In the genomic region with DNA sequence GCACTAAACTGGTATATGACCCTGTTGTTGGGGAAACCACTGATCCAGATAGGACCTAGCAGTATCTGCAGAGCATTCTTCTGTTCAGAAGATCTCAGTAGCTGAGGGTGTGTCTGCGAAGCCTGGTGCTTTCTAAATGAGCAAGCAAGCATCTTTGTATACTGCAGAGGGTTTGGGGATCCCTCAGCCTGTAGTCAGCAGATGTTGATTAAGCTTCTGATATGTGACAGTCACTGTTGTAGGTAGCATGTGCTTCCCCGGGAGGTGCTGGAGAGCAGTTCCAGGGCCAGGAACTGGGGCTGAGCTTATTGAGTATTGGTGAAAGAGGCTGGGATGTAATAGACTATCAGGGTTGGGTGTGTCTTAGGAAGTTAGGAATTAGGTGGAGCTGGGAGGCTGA, we compare ENCODE assay signal across 11 cellular contexts. TPM values are rescaled to one million over a fixed set of nuclear protein-coding genes. Genes with fewer than 3 reads are reported as not detected.
DNase-seq lines count a peak whose midpoint lies in the region; ATAC-seq, FAIRE-seq and TF ChIP-seq lines count a peak whose summit lies in the region.
"Had no signal": no experiment of that assay in that cellular context is flagged by ENCODE, and none has a peak within 500 bp of the region (broad histone marks: within the 10 kb centered on the region; RNA-seq: fewer than 3 reads in every experiment).

No MANE protein-coding gene starts in this region.

- FAIRE-seq in keratinocyte (lab: Jason Lieb, UNC) = peak; percentile 56
- FAIRE-seq: HTR-8/SVneo had no signal

- POLR2A ChIA-PET in AG04449 (lab: Yijun Ruan, JAX) = interaction anchor here (0.7 to 2.0 kb wide), 3 partner anchors 12 to 63 kb away, joined by 3 to 6 read pairs (median 4); partner anchors contain the start of gene NOSIP
- POLR2A ChIA-PET in activated CD8-positive, alpha-beta T cell treated with anti-CD3 and anti-CD28 coated beads, Interleukin-2, amount 10 ng/mL, durations not matched to agents 7 days and 5 days (lab: Charles Lee) = interaction anchor here (0.8 to 5.4 kb wide), 4 partner anchors 14 to 63 kb away, joined by 3 to 38 read pairs (median 7); partner anchors contain the start of genes BCL2L12, IRF3, NOSIP and PRMT1

- peaks cover 21% of the 10 kb centered on the region for H3K36me3 Mint-ChIP-seq in activated CD8-positive, alpha-beta T cell treated with anti-CD3 and anti-CD28 coated beads, Interleukin-2, amount 10 ng/mL, durations not matched to agents 7 days and 5 days (ENCODE audit: low read depth)
- peaks cover 24 to 40% of the 10 kb centered on the region in 2 donors for H3K36me3 Mint-ChIP-seq in CD14-positive monocyte

- dilution Hi-C loops in keratinocyte (cut with MboI; ENCODE audit: extremely low pct_ligation_motif_present, low sequenced_read_pairs) = no loop called here

- H3K27me3 ChIP-seq in H7 (ENCODE audit: control insufficient read depth, insufficient read depth, low read length) (no peaks in the 10 kb centered on the region), keratinocyte (ENCODE audit: control insufficient read depth, extremely low read depth, insufficient read depth, low read length) (no peaks in the 10 kb centered on the region), left lung (no peaks in the 10 kb centered on the region), suprapubic skin (no peaks in the 10 kb centered on the region)
- H3K27me3 ChIP-seq: sigmoid colon, thyroid gland had no signal

- no peak for DNase-seq in AG04449 (ENCODE audit: low read depth, low spot score)
- peak; percentile 53 for DNase-seq in H7
- no peak for DNase-seq in activated CD8-positive, alpha-beta T cell treated with anti-CD3 and anti-CD28 coated beads, Interleukin-2, amount 10 ng/mL, durations not matched to agents 7 days and 5 days
- DNase-seq in keratinocyte (ENCODE audit: low read depth, low spot score) = no peak
- DNase-seq in CD14-positive monocyte (ENCODE audit: low spot score) = no peak
- no peak for DNase-seq in left lung
- DNase-seq in suprapubic skin (ENCODE audit: low spot score in 2 of 2) = no peak
- DNase-seq: sigmoid colon, thyroid gland had no signal

- peaks cover 67% of the 10 kb centered on the region for H3K79me2 ChIP-seq in keratinocyte (ENCODE audit: control insufficient read depth, insufficient read depth, low read length)

- H3K36me3 ChIP-seq in H7 (replicated peaks; ENCODE audit: control insufficient read depth, insufficient read depth, low read length) = peaks cover 13% of the 10 kb centered on the region
- peaks cover 15 to 18% of the 10 kb centered on the region in 2 experiments for H3K36me3 ChIP-seq in keratinocyte (ENCODE audit: control insufficient read depth in 2 of 2, extremely low read depth in 1 of 2, insufficient read depth in 2 of 2, low read length in 2 of 2)
- peaks cover 0 to 37% of the 10 kb centered on the region in 2 donors for H3K36me3 ChIP-seq in left lung
- peaks cover 30% of the 10 kb centered on the region for H3K36me3 ChIP-seq in suprapubic skin

- H3K9me3 ChIP-seq in keratinocyte (ENCODE audit: control insufficient read depth, low read depth, low read length) (no peaks in the 10 kb centered on the region), left lung (no peaks in the 10 kb centered on the region), suprapubic skin (no peaks in the 10 kb centered on the region)
- H3K9me3 ChIP-seq: sigmoid colon, thyroid gland had no signal

- intact Hi-C loops in CD14-positive monocyte (cut with micrococcal nuclease) = loop anchor here (2.0 to 5.0 kb wide), 4 partner anchors 33 to 146 kb away; partner anchors contain the start of genes PRMT1 (in 2 of the 2), PRR12 (in 1 of the 2) and RPS11 (in 1 of the 2)
- intact Hi-C loops in left lung (cut with DNase I) = no loop called here

- TF ChIP-seq CTCF in AG04449 (IDR thresholded peaks at IDR 0.05; ENCODE audit: insufficient read depth, low read length, missing control alignments) (no peak), keratinocyte (optimal IDR thresholded peaks at IDR 0.05 in 1 of 3, IDR thresholded peaks at IDR 0.05 in 1 of 3, conservative IDR thresholded peaks at IDR 0.05 in 1 of 3; ENCODE audit: extremely low read depth in 1 of 3, insufficient read depth in 2 of 3, low read length in 3 of 3) (no peak), CD14-positive monocyte (IDR thresholded peaks at IDR 0.05) (no peak), left lung (IDR thresholded peaks at IDR 0.05) (no peak), suprapubic skin (IDR thresholded peaks at IDR 0.05) (no peak)

- no peak overlapping the region for H3K9ac ChIP-seq in keratinocyte (ENCODE audit: control insufficient read depth, extremely low read depth, insufficient read depth, low read length)

- CTCF ChIA-PET in AG04449 (lab: Yijun Ruan, JAX) = interaction anchor here (1.3 to 5.1 kb wide), 4 partner anchors 30 to 74 kb away, joined by 3 to 53 read pairs (median 4); no protein-coding TSS in a partner anchor
- CTCF ChIA-PET in activated CD8-positive, alpha-beta T cell treated with anti-CD3 and anti-CD28 coated beads, Interleukin-2, amount 10 ng/mL, durations not matched to agents 7 days and 5 days (lab: Charles Lee) = interaction anchor here (1.1 to 2.7 kb wide), 6 partner anchors 21 to 74 kb away, joined by 3 to 11 read pairs (median 6); partner anchors contain the start of gene PRMT1

- H3K4me1 Mint-ChIP-seq in activated CD8-positive, alpha-beta T cell treated with anti-CD3 and anti-CD28 coated beads, Interleukin-2, amount 10 ng/mL, durations not matched to agents 7 days and 5 days (ENCODE audit: low read depth) = peaks cover 49% of the 10 kb centered on the region
- peaks cover 40% of the 10 kb centered on the region for H3K4me1 Mint-ChIP-seq in CD14-positive monocyte

- ATAC-seq in activated CD8-positive, alpha-beta T cell treated with anti-CD3 and anti-CD28 coated beads, Interleukin-2, amount 10 ng/mL, durations not matched to agents 7 days and 5 days = no peak
- ATAC-seq in left lung (no peak), HG02678 (IDR thresholded peaks at IDR 0.05; ENCODE audit: unreplicated experiment) (no peak)

- peaks cover 2% of the 10 kb centered on the region for H4K20me1 ChIP-seq in keratinocyte (ENCODE audit: control insufficient read depth, extremely low read depth, insufficient read depth, low read length)

- no peak overlapping the region for H3K27ac Mint-ChIP-seq in activated CD8-positive, alpha-beta T cell treated with anti-CD3 and anti-CD28 coated beads, Interleukin-2, amount 10 ng/mL, durations not matched to agents 7 days and 5 days
- H3K27ac Mint-ChIP-seq in CD14-positive monocyte = peak overlapping the region in 2 of 7 donors; percentile 7 to 53

- no peak for TF ChIP-seq EP300 in suprapubic skin (IDR thresholded peaks at IDR 0.05)

- H3K4me3 Mint-ChIP-seq in activated CD8-positive, alpha-beta T cell treated with anti-CD3 and anti-CD28 coated beads, Interleukin-2, amount 10 ng/mL, durations not matched to agents 7 days and 5 days = peak overlapping the region; percentile 90
- H3K4me3 Mint-ChIP-seq in CD14-positive monocyte = no peak overlapping the region

- H3K4me1 ChIP-seq in keratinocyte (ENCODE audit: control insufficient read depth, extremely low read depth, insufficient read depth, low read length) (peaks cover 20% of the 10 kb centered on the region), left lung (peaks cover 22 to 43% of the 10 kb centered on the region in 2 donors), suprapubic skin (peaks cover 51% of the 10 kb centered on the region)

- H3K9me1 ChIP-seq in keratinocyte (ENCODE audit: control insufficient read depth, extremely low read depth, insufficient read depth, low read length) = no peaks in the 10 kb centered on the region

- H3K4me3 ChIP-seq in AG04449 (ENCODE audit: low read depth, low read length) = peak overlapping the region; percentile 99
- no peak overlapping the region for H3K4me3 ChIP-seq in H7 (ENCODE audit: insufficient read depth, low read depth, low read length)
- H3K4me3 ChIP-seq in keratinocyte (ENCODE audit: control insufficient read depth in 2 of 3, extremely low read depth in 1 of 3, insufficient read depth in 2 of 3, low read depth in 1 of 3, low read length in 3 of 3) = peak overlapping the region in 1 of 3 experiments; percentile 33
- H3K4me3 ChIP-seq in left lung = no peak overlapping the region
- H3K4me3 ChIP-seq in suprapubic skin = no peak overlapping the region

- TF ChIP-seq POLR2A in suprapubic skin (IDR thresholded peaks at IDR 0.05) = no peak

- peak overlapping the region; percentile 100 for H3K4me2 ChIP-seq in keratinocyte (ENCODE audit: control insufficient read depth, extremely low read depth, insufficient read depth, low read depth, low read length)

- H3K27ac ChIP-seq in keratinocyte (ENCODE audit: control insufficient read depth, insufficient read depth, low read length) (peak overlapping the region; percentile 19), left lung (no peak overlapping the region), suprapubic skin (no peak overlapping the region)

- no peaks in the 10 kb centered on the region for H3K9me3 Mint-ChIP-seq in activated CD8-positive, alpha-beta T cell treated with anti-CD3 and anti-CD28 coated beads, Interleukin-2, amount 10 ng/mL, durations not matched to agents 7 days and 5 days (ENCODE audit: insufficient read depth)
- peaks cover 0 to 2% (median 0%) of the 10 kb centered on the region in 7 donors for H3K9me3 Mint-ChIP-seq in CD14-positive monocyte

- H2AFZ ChIP-seq in keratinocyte (ENCODE audit: control insufficient read depth, low read length) = no peak overlapping the region

- 68% methylated on average over 2 of the region's 2 CpGs for WGBS in suprapubic skin

- H3K27me3 Mint-ChIP-seq in activated CD8-positive, alpha-beta T cell treated with anti-CD3 and anti-CD28 coated beads, Interleukin-2, amount 10 ng/mL, durations not matched to agents 7 days and 5 days (ENCODE audit: low read depth) = peaks cover 1% of the 10 kb centered on the region
- peaks cover 0 to 10% (median 9%) of the 10 kb centered on the region in 3 donors for H3K27me3 Mint-ChIP-seq in CD14-positive monocyte (ENCODE audit: low read depth in 3 of 3)

RNA-seq across cellular contexts. Expression of gene SCAF1, which starts 1.5 kb away (rescaled TPM):
- total RNA-seq in H7 (2014; rRNA removed; shearing (Covaris generic)) = 32.9 and 37.0 TPM in 2 replicates
- total RNA-seq in activated CD8-positive, alpha-beta T cell treated with anti-CD3 and anti-CD28 coated beads, Interleukin-2, amount 10 ng/mL, durations not matched to agents 7 days and 5 days = 10 to 100 TPM; 61.0 to 64.1 TPM
- polyA plus RNA-seq in keratinocyte (3.4 to 20.9 TPM (median 5.8 TPM) in 3 replicates), CD14-positive monocyte (under 1 TPM; 0.39 to 0.68 TPM)
- 8.1 TPM for polyA plus RNA-seq in keratinocyte (2011; ENCODE audit: low read depth)
- 4.5 and 13.0 TPM in 2 replicates for polyA plus RNA-seq in keratinocyte (2011; cell fraction: cytosol; rRNA removed)
- 17.6 and 26.5 TPM in 2 replicates for polyA plus RNA-seq in keratinocyte (2011; cell fraction: nucleus; rRNA removed)
- polyA plus RNA-seq in keratinocyte (2012; ENCODE audit: low replicate concordance) = 25.0 and 48.7 TPM in 2 replicates
- polyA minus RNA-seq in keratinocyte = 4.9 to 27.9 TPM (median 6.3 TPM) in 3 replicates
- polyA minus RNA-seq in keratinocyte (2011; cell fraction: cytosol; rRNA and poly(A)+ RNA removed) = 19.8 TPM
- polyA minus RNA-seq in keratinocyte (2011; cell fraction: nucleus; rRNA and poly(A)+ RNA removed) = 11.6 and 17.6 TPM in 2 replicates
- total RNA-seq in left lung (10 to 100 TPM; 61.5 to 63.8 TPM), suprapubic skin (10 to 100 TPM; 22.1 to 36.9 (median 28.5) TPM)

RNA-seq across cellular contexts. Expression of gene RRAS, which starts 3.5 kb away (rescaled TPM):
- 13.3 and 20.1 TPM in 2 replicates for total RNA-seq in H7 (2014; rRNA removed; shearing (Covaris generic))
- total RNA-seq in activated CD8-positive, alpha-beta T cell treated with anti-CD3 and anti-CD28 coated beads, Interleukin-2, amount 10 ng/mL, durations not matched to agents 7 days and 5 days = 1 to 10 TPM; 8.1 to 8.4 TPM
- polyA plus RNA-seq in keratinocyte (98.1 to 184 TPM (median 154 TPM) in 3 replicates), CD14-positive monocyte (10 to 100 TPM; 80.0 to 91.7 TPM)
- 25.4 TPM for polyA plus RNA-seq in keratinocyte (2011; ENCODE audit: low read depth)
- 133 and 285 TPM in 2 replicates for polyA plus RNA-seq in keratinocyte (2011; cell fraction: cytosol; rRNA removed)
- polyA plus RNA-seq in keratinocyte (2011; cell fraction: nucleus; rRNA removed) = 68.6 and 95.3 TPM in 2 replicates
- 135 and 186 TPM in 2 replicates for polyA plus RNA-seq in keratinocyte (2012; ENCODE audit: low replicate concordance)
- polyA minus RNA-seq in keratinocyte = 51.3 to 172 TPM (median 95.8 TPM) in 3 replicates
- polyA minus RNA-seq in keratinocyte (2011; cell fraction: cytosol; rRNA and poly(A)+ RNA removed) = 143 TPM
- 29.2 and 30.2 TPM in 2 replicates for polyA minus RNA-seq in keratinocyte (2011; cell fraction: nucleus; rRNA and poly(A)+ RNA removed)
- total RNA-seq in left lung (100 to 1,000 TPM in 1 of 2 donors, 10 to 100 TPM in 1; 76.0 to 131 TPM), suprapubic skin (10 to 100 TPM; 12.9 to 28.8 (median 18.6) TPM)

RNA-seq across cellular contexts. Expression of gene IRF3, which starts 22.2 kb away (rescaled TPM):
- total RNA-seq in H7 (2014; rRNA removed; shearing (Covaris generic)) = 107 and 108 TPM in 2 replicates
- 100 to 1,000 TPM; 133 to 137 TPM for total RNA-seq in activated CD8-positive, alpha-beta T cell treated with anti-CD3 and anti-CD28 coated beads, Interleukin-2, amount 10 ng/mL, durations not matched to agents 7 days and 5 days
- polyA plus RNA-seq in keratinocyte (50.4 to 67.5 TPM (median 57.7 TPM) in 3 replicates), CD14-positive monocyte (10 to 100 TPM; 29.8 to 41.1 TPM)
- 24.7 TPM for polyA plus RNA-seq in keratinocyte (2011; ENCODE audit: low read depth)
- polyA plus RNA-seq in keratinocyte (2011; cell fraction: cytosol; rRNA removed) = 35.2 and 52.0 TPM in 2 replicates
- polyA plus RNA-seq in keratinocyte (2011; cell fraction: nucleus; rRNA removed) = 138 and 175 TPM in 2 replicates
- polyA plus RNA-seq in keratinocyte (2012; ENCODE audit: low replicate concordance) = 69.0 and 102 TPM in 2 replicates
- polyA minus RNA-seq in keratinocyte = 35.3 to 109 TPM (median 44.3 TPM) in 3 replicates
- 76.5 TPM for polyA minus RNA-seq in keratinocyte (2011; cell fraction: cytosol; rRNA and poly(A)+ RNA removed)
- 36.6 and 42.7 TPM in 2 replicates for polyA minus RNA-seq in keratinocyte (2011; cell fraction: nucleus; rRNA and poly(A)+ RNA removed)
- total RNA-seq in left lung (10 to 100 TPM; 81.2 to 93.6 TPM), suprapubic skin (100 to 1,000 TPM in 1 of 4 donors, 10 to 100 TPM in 3; 61.3 to 164 (median 81.0) TPM)

RNA-seq across cellular contexts. Expression of gene BCL2L12, which starts 22.3 kb away (rescaled TPM):
- total RNA-seq in H7 (2014; rRNA removed; shearing (Covaris generic)) = 34.3 and 42.5 TPM in 2 replicates
- 10 to 100 TPM; 84.7 to 87.7 TPM for total RNA-seq in activated CD8-positive, alpha-beta T cell treated with anti-CD3 and anti-CD28 coated beads, Interleukin-2, amount 10 ng/mL, durations not matched to agents 7 days and 5 days
- polyA plus RNA-seq in keratinocyte = 11.8 to 14.8 TPM (median 14.0 TPM) in 3 replicates
- polyA plus RNA-seq in keratinocyte (2011; ENCODE audit: low read depth) = 5.7 TPM
- 8.3 and 18.8 TPM in 2 replicates for polyA plus RNA-seq in keratinocyte (2011; cell fraction: cytosol; rRNA removed)
- polyA plus RNA-seq in keratinocyte (2011; cell fraction: nucleus; rRNA removed) = 7.1 and 10.2 TPM in 2 replicates
- 13.1 and 32.0 TPM in 2 replicates for polyA plus RNA-seq in keratinocyte (2012; ENCODE audit: low replicate concordance)
- polyA minus RNA-seq in keratinocyte = 4.2 to 19.2 TPM (median 6.9 TPM) in 3 replicates
- 13.2 TPM for polyA minus RNA-seq in keratinocyte (2011; cell fraction: cytosol; rRNA and poly(A)+ RNA removed)
- 3.3 and 6.4 TPM in 2 replicates for polyA minus RNA-seq in keratinocyte (2011; cell fraction: nucleus; rRNA and poly(A)+ RNA removed)
- 10 to 100 TPM in 1 of 2 donors, 1 to 10 TPM in 1; 5.7 to 10.3 TPM for polyA plus RNA-seq in CD14-positive monocyte
- 10 to 100 TPM; 20.6 to 22.2 TPM for total RNA-seq in left lung
- total RNA-seq in suprapubic skin = 10 to 100 TPM in 1 of 4 donors, 1 to 10 TPM in 3; 3.1 to 28.0 (median 7.5) TPM

RNA-seq across cellular contexts. Expression of gene PRMT1, which starts 33.6 kb away (rescaled TPM):
- total RNA-seq in H7 (2014; rRNA removed; shearing (Covaris generic)) = 690 and 848 TPM in 2 replicates
- 100 to 1,000 TPM; 160 to 169 TPM for total RNA-seq in activated CD8-positive, alpha-beta T cell treated with anti-CD3 and anti-CD28 coated beads, Interleukin-2, amount 10 ng/mL, durations not matched to agents 7 days and 5 days
- polyA plus RNA-seq in keratinocyte = 280 to 322 TPM (median 311 TPM) in 3 replicates
- 97.7 TPM for polyA plus RNA-seq in keratinocyte (2011; ENCODE audit: low read depth)
- 168 and 268 TPM in 2 replicates for polyA plus RNA-seq in keratinocyte (2011; cell fraction: cytosol; rRNA removed)
- polyA plus RNA-seq in keratinocyte (2011; cell fraction: nucleus; rRNA removed) = 208 and 239 TPM in 2 replicates
- polyA plus RNA-seq in keratinocyte (2012; ENCODE audit: low replicate concordance) = 115 and 304 TPM in 2 replicates
- 318 to 388 TPM (median 332 TPM) in 3 replicates for polyA minus RNA-seq in keratinocyte
- polyA minus RNA-seq in keratinocyte (2011; cell fraction: cytosol; rRNA and poly(A)+ RNA removed) = 282 TPM
- polyA minus RNA-seq in keratinocyte (2011; cell fraction: nucleus; rRNA and poly(A)+ RNA removed) = 100 and 103 TPM in 2 replicates
- 10 to 100 TPM; 60.1 to 74.3 TPM for polyA plus RNA-seq in CD14-positive monocyte
- total RNA-seq in left lung = 100 to 1,000 TPM in 1 of 2 donors, 10 to 100 TPM in 1; 79.3 to 137 TPM
- total RNA-seq in suprapubic skin = 100 to 1,000 TPM; 101 to 142 (median 112) TPM

Comparison
In these comparisons a context has a peak if more than half of its experiments do, and no peak if none do; other contexts are left out.
1. intact Hi-C loops: an anchor here in CD14-positive monocyte (2.0 to 5.0 kb wide); none called in left lung.